In genomic region chr6:26380256-26380655, GRCh38 we compare ENCODE assay signal across 21 cellular contexts. TPM values are rescaled to one million over a fixed set of nuclear protein-coding genes. Genes with fewer than 3 reads are reported as not detected.
DNase-seq lines count a peak whose midpoint lies in the region; ATAC-seq, FAIRE-seq and TF ChIP-seq lines count a peak whose summit lies in the region.
"Had no signal": no experiment of that assay in that cellular context is flagged by ENCODE, and none has a peak within 500 bp of the region (broad histone marks: within the 10 kb centered on the region; RNA-seq: fewer than 3 reads in every experiment).

No MANE protein-coding gene starts in this region.

- no peak for FAIRE-seq in GM19239 (lab: Jason Lieb, UNC)
- FAIRE-seq: G401.6, GM12892, HTR-8/SVneo had no signal

- H3K27me3 ChIP-seq in CD8-positive, alpha-beta memory T cell (ENCODE audit: insufficient read depth, low read length, poor library complexity, severe bottlenecking) = no peaks in the 10 kb centered on the region
- no peaks in the 10 kb centered on the region for H3K27me3 ChIP-seq in SJCRH30
- H3K27me3 ChIP-seq: SJSA1 had no signal

- no peak overlapping the region for H3K4me3 ChIP-seq in CD8-positive, alpha-beta memory T cell (ENCODE audit: low read length)
- H3K4me3 ChIP-seq in SJCRH30 = no peak overlapping the region
- H3K4me3 ChIP-seq: SJSA1 had no signal

- no peak overlapping the region for H3K27ac ChIP-seq in CD8-positive, alpha-beta memory T cell (ENCODE audit: low read depth, low read length)
- H3K27ac ChIP-seq in RWPE1 = no peak overlapping the region
- no peak overlapping the region for H3K27ac ChIP-seq in SJCRH30
- H3K27ac ChIP-seq: SJSA1 had no signal

- H3K27ac Mint-ChIP-seq in CD8-positive, alpha-beta memory T cell = peak overlapping the region in 5 of 8 donors; percentile 47 to 78 (median 56)
- peak overlapping the region in 4 of 6 donors; percentile 31 to 96 (median 48) for H3K27ac Mint-ChIP-seq in immature natural killer cell
- peak overlapping the region; percentile 99 for H3K27ac Mint-ChIP-seq in stimulated activated memory B cell treated with anti-CD40 and anti-IgM and Interleukin-4, amounts not matched to agents 10 μg/mL and 1 μg/mL and 100 μg/mL, for 72 hours
- H3K27ac Mint-ChIP-seq in activated CD8-positive, alpha-beta T cell treated with anti-CD3 and anti-CD28 coated beads for 36 hours = no peak overlapping the region

- H3K9me3 Mint-ChIP-seq in CD8-positive, alpha-beta memory T cell = no peaks in the 10 kb centered on the region
- H3K9me3 Mint-ChIP-seq in immature natural killer cell = no peaks in the 10 kb centered on the region
- H3K9me3 Mint-ChIP-seq in stimulated activated memory B cell treated with anti-CD40 and anti-IgM and Interleukin-4, amounts not matched to agents 10 μg/mL and 1 μg/mL and 100 μg/mL, for 72 hours = no peaks in the 10 kb centered on the region
- H3K9me3 Mint-ChIP-seq in activated CD8-positive, alpha-beta T cell treated with anti-CD3 and anti-CD28 coated beads for 36 hours = no peaks in the 10 kb centered on the region

- peaks cover 12% of the 10 kb centered on the region for H3K4me1 ChIP-seq in CD8-positive, alpha-beta memory T cell (ENCODE audit: insufficient read depth, low read length)
- peaks cover 8% of the 10 kb centered on the region; the same call in 1 of the 2 replicates for H3K4me1 ChIP-seq in SJCRH30

- peaks cover 32 to 44% (median 33%) of the 10 kb centered on the region in 3 donors for H3K4me1 Mint-ChIP-seq in CD8-positive, alpha-beta memory T cell
- peaks cover 25 to 43% of the 10 kb centered on the region in 2 donors for H3K4me1 Mint-ChIP-seq in immature natural killer cell
- peaks cover 38% of the 10 kb centered on the region for H3K4me1 Mint-ChIP-seq in stimulated activated memory B cell treated with anti-CD40 and anti-IgM and Interleukin-4, amounts not matched to agents 10 μg/mL and 1 μg/mL and 100 μg/mL, for 72 hours
- peaks cover 25% of the 10 kb centered on the region for H3K4me1 Mint-ChIP-seq in activated CD8-positive, alpha-beta T cell treated with anti-CD3 and anti-CD28 coated beads for 36 hours (ENCODE audit: low read depth)

- no peak for DNase-seq in CD8-positive, alpha-beta memory T cell
- DNase-seq in RWPE1 (ENCODE audit: low spot score) (peak; percentile 11), immature natural killer cell (no peak), GM19239 (ENCODE audit: insufficient read length, low spot score) (no peak), SJCRH30 (no peak)
- no peak for DNase-seq in activated CD8-positive, alpha-beta T cell treated with anti-CD3 and anti-CD28 coated beads for 36 hours
- DNase-seq: KG1; NCI-H1105; NCI-H1694; NCI-H2081; NCI-H2171; NCI-H345; NCI-H524; NCI-H774; NK-92 treated with Interleukin-12 subunit alpha and Interleukin-12 subunit beta, amount 100 ng/mL, for 24 hours had no signal

- H3K36me3 Mint-ChIP-seq in CD8-positive, alpha-beta memory T cell = peaks cover 0 to 30% (median 6%) of the 10 kb centered on the region in 3 donors
- peaks cover 7 to 19% (median 15%) of the 10 kb centered on the region in 3 donors for H3K36me3 Mint-ChIP-seq in immature natural killer cell
- peaks cover 34% of the 10 kb centered on the region for H3K36me3 Mint-ChIP-seq in stimulated activated memory B cell treated with anti-CD40 and anti-IgM and Interleukin-4, amounts not matched to agents 10 μg/mL and 1 μg/mL and 100 μg/mL, for 72 hours
- H3K36me3 Mint-ChIP-seq in activated CD8-positive, alpha-beta T cell treated with anti-CD3 and anti-CD28 coated beads for 36 hours (ENCODE audit: low read depth) = peaks cover 20% of the 10 kb centered on the region

- peaks cover 14% of the 10 kb centered on the region for H3K36me3 ChIP-seq in CD8-positive, alpha-beta memory T cell (ENCODE audit: insufficient read depth, low read length)
- no peaks in the 10 kb centered on the region for H3K36me3 ChIP-seq in SJCRH30

- POLR2A ChIA-PET in CD8-positive, alpha-beta memory T cell (lab: Charles Lee) = interaction anchor here (0.6 kb wide), 1 partner anchor 952 kb away, joined by 5 read pairs; no protein-coding TSS in a partner anchor
- POLR2A ChIA-PET in RWPE1 (lab: Yijun Ruan, JAX; ENCODE audit: low non-redundant PET) = no interaction called here
- POLR2A ChIA-PET in activated CD8-positive, alpha-beta T cell treated with anti-CD3 and anti-CD28 coated beads for 36 hours (lab: Charles Lee) = interaction anchor here (0.8 to 1.3 kb wide), 2 partner anchors 27 to 47 kb away, joined by 3 to 4 read pairs; no protein-coding TSS in a partner anchor

- CTCF ChIA-PET in CD8-positive, alpha-beta memory T cell (lab: Charles Lee) = interaction anchor here (1.2 kb wide), 1 partner anchor 39 kb away, joined by 4 read pairs; no protein-coding TSS in a partner anchor
- CTCF ChIA-PET in RWPE1 (lab: Yijun Ruan, JAX) = interaction anchor here (0.6 kb wide), 2 partner anchors 50 to 188 kb away, joined by 3 to 7 read pairs; no protein-coding TSS in a partner anchor
- CTCF ChIA-PET in activated CD8-positive, alpha-beta T cell treated with anti-CD3 and anti-CD28 coated beads for 36 hours (lab: Charles Lee) = no interaction called here

- H3K27me3 Mint-ChIP-seq in CD8-positive, alpha-beta memory T cell = no peaks in the 10 kb centered on the region
- H3K27me3 Mint-ChIP-seq in immature natural killer cell (ENCODE audit: low read depth in 3 of 3) = peaks cover 0 to 5% (median 0%) of the 10 kb centered on the region in 3 donors
- H3K27me3 Mint-ChIP-seq in stimulated activated memory B cell treated with anti-CD40 and anti-IgM and Interleukin-4, amounts not matched to agents 10 μg/mL and 1 μg/mL and 100 μg/mL, for 72 hours = no peaks in the 10 kb centered on the region
- no peaks in the 10 kb centered on the region for H3K27me3 Mint-ChIP-seq in activated CD8-positive, alpha-beta T cell treated with anti-CD3 and anti-CD28 coated beads for 36 hours

- no peaks in the 10 kb centered on the region for H3K9me3 ChIP-seq in CD8-positive, alpha-beta memory T cell (ENCODE audit: low read length)
- no peaks in the 10 kb centered on the region for H3K9me3 ChIP-seq in SJCRH30 (replicated peaks)
- H3K9me3 ChIP-seq: SJSA1 had no signal

- TF ChIP-seq CTCF in RWPE1 (conservative IDR thresholded peaks at IDR 0.05; ENCODE audit: low read depth) = no peak
- TF ChIP-seq CTCF in activated CD8-positive, alpha-beta T cell treated with anti-CD3 and anti-CD28 coated beads for 36 hours (IDR thresholded peaks at IDR 0.05) = no peak

- peak overlapping the region in 1 of 7 donors; percentile 9 for H3K4me3 Mint-ChIP-seq in CD8-positive, alpha-beta memory T cell
- H3K4me3 Mint-ChIP-seq in immature natural killer cell = no peak overlapping the region
- H3K4me3 Mint-ChIP-seq in stimulated activated memory B cell treated with anti-CD40 and anti-IgM and Interleukin-4, amounts not matched to agents 10 μg/mL and 1 μg/mL and 100 μg/mL, for 72 hours = no peak overlapping the region
- H3K4me3 Mint-ChIP-seq in activated CD8-positive, alpha-beta T cell treated with anti-CD3 and anti-CD28 coated beads for 36 hours = no peak overlapping the region

- intact Hi-C loops in activated CD8-positive, alpha-beta T cell treated with anti-CD3 and anti-CD28 coated beads for 36 hours (cut with micrococcal nuclease) = no loop called here

- no peak for ATAC-seq in stimulated activated memory B cell treated with anti-CD40 and anti-IgM and Interleukin-4, amounts not matched to agents 10 μg/mL and 1 μg/mL and 100 μg/mL, for 72 hours
- no peak for ATAC-seq in activated CD8-positive, alpha-beta T cell treated with anti-CD3 and anti-CD28 coated beads for 36 hours
- ATAC-seq: Panc1 had no signal

RNA-seq across cellular contexts. Expression of gene BTN2A2, which starts 2.7 kb away (rescaled TPM):
- 10 to 100 TPM; 18.0 to 19.0 TPM for total RNA-seq in CD8-positive, alpha-beta memory T cell
- 6.8 TPM for polyA plus RNA-seq in CD8-positive, alpha-beta memory T cell
- 10 to 100 TPM in 1 of 3 donors, 1 to 10 TPM in 2; 6.6 to 13.5 (median 7.5) TPM for polyA plus RNA-seq in immature natural killer cell
- 8.5 and 11.4 TPM in 2 replicates for total RNA-seq in SJCRH30 (2014; rRNA removed; shearing (Covaris generic))
- 10 to 100 TPM; 12.8 to 16.1 TPM for total RNA-seq in activated CD8-positive, alpha-beta T cell treated with anti-CD3 and anti-CD28 coated beads for 36 hours

RNA-seq across cellular contexts. Expression of gene BTN3A2, which starts 15.3 kb away (rescaled TPM):
- total RNA-seq in CD8-positive, alpha-beta memory T cell = 10 to 100 TPM; 36.4 to 38.7 TPM
- 174 TPM for polyA plus RNA-seq in CD8-positive, alpha-beta memory T cell
- 100 to 1,000 TPM; 122 to 227 (median 158) TPM for polyA plus RNA-seq in immature natural killer cell
- 0.77 and 0.79 TPM in 2 replicates for total RNA-seq in SJCRH30 (2014; rRNA removed; shearing (Covaris generic))
- 10 to 100 TPM; 58.4 to 63.5 TPM for total RNA-seq in activated CD8-positive, alpha-beta T cell treated with anti-CD3 and anti-CD28 coated beads for 36 hours

RNA-seq across cellular contexts. Expression of gene BTN3A1, which starts 21.8 kb away (rescaled TPM):
- total RNA-seq in CD8-positive, alpha-beta memory T cell = 10 to 100 TPM; 30.8 to 31.5 TPM
- 85.0 TPM for polyA plus RNA-seq in CD8-positive, alpha-beta memory T cell
- polyA plus RNA-seq in immature natural killer cell = 100 to 1,000 TPM in 1 of 3 donors, 10 to 100 TPM in 2; 57.3 to 117 (median 98.5) TPM
- total RNA-seq in SJCRH30 (2014; rRNA removed; shearing (Covaris generic)) = 0.51 and 0.81 TPM in 2 replicates
- 10 to 100 TPM; 32.7 to 34.0 TPM for total RNA-seq in activated CD8-positive, alpha-beta T cell treated with anti-CD3 and anti-CD28 coated beads for 36 hours

Comparison
In these comparisons a context has a peak if more than half of its experiments do, and no peak if none do; other contexts are left out.
1. RNA of gene BTN3A2, which starts 15.3 kb away (total RNA-seq): 58.4 to 63.5 TPM in activated CD8-positive, alpha-beta T cell treated with anti-CD3 and anti-CD28 coated beads for 36 hours and 36.4 to 38.7 TPM in CD8-positive, alpha-beta memory T cell; 0.77 to 0.79 TPM in SJCRH30; every median in the first group is over 10 times any median in the second.
2. RNA of gene BTN3A1, which starts 21.8 kb away (total RNA-seq): 32.7 to 34.0 TPM in activated CD8-positive, alpha-beta T cell treated with anti-CD3 and anti-CD28 coated beads for 36 hours and 30.8 to 31.5 TPM in CD8-positive, alpha-beta memory T cell; 0.51 to 0.81 TPM in SJCRH30; every median in the first group is over 10 times any median in the second.